In genomic region chr16:22369221-22369811, GRCh38 we compare ENCODE assay signal across 9 cellular contexts. TPM values are rescaled to one million over a fixed set of nuclear protein-coding genes. Genes with fewer than 3 reads are reported as not detected.
A peak's percentile ranks its signal among the peaks of the same experiment; 100 is the strongest.
DNase-seq lines count a peak whose midpoint lies in the region; ATAC-seq and TF ChIP-seq lines count a peak whose summit lies in the region.
"Had no signal": no experiment of that assay in that cellular context is flagged by ENCODE, and none has a peak within 500 bp of the region (broad histone marks: within the 10 kb centered on the region; RNA-seq: fewer than 3 reads in every experiment).

No MANE protein-coding gene starts in this region.

- DNase-seq in activated naive CD8-positive, alpha-beta T cell treated with anti-CD3 and anti-CD28 coated beads, Interleukin-2, amount 50 U/mL, for 24 hours: no peak
- DNase-seq in lower lobe of right lung (no peak), NCI-H82 treated with DMSO at 0.1 percent for 48 hours (lab: John Stamatoyannopoulos, UW; ENCODE audit: unreplicated experiment) (no peak), GM10266 (ENCODE audit: extremely low spot score) (no peak), NCI-H1436 (lab: John Stamatoyannopoulos, UW) (no peak)

- H3K27ac ChIP-seq in C4-2B: peak overlapping the region; percentile 18; the same call in 1 of the 2 replicates
- H3K27ac ChIP-seq in HUES48 (ENCODE audit: low read depth, low read length): peak overlapping the region; percentile 70
- H3K27ac ChIP-seq in lower lobe of right lung: peak overlapping the region; percentile 40
- H3K27ac ChIP-seq: ovary had no signal

- H3K36me3 ChIP-seq in HUES48 (ENCODE audit: control insufficient read depth, insufficient read depth, low read length) (peaks cover 36% of the 10 kb centered on the region), lower lobe of right lung (peaks cover 8% of the 10 kb centered on the region)
- H3K36me3 ChIP-seq: ovary had no signal

- TF ChIP-seq CTCF in C4-2B (conservative IDR thresholded peaks at IDR 0.05): no peak
- TF ChIP-seq CTCF in lower lobe of right lung (IDR thresholded peaks at IDR 0.05): no peak
- no peak for TF ChIP-seq CTCF in GM10266 (IDR thresholded peaks at IDR 0.05; ENCODE audit: control insufficient read depth, insufficient read depth, low read depth, missing control alignments)

- intact Hi-C loops in lower lobe of right lung (cut with DNase I): no loop called here

- peaks cover 4% of the 10 kb centered on the region for H3K9me3 Mint-ChIP-seq in activated naive CD8-positive, alpha-beta T cell treated with anti-CD3 and anti-CD28 coated beads, Interleukin-2, amount 50 U/mL, for 24 hours

- peaks cover 79% of the 10 kb centered on the region for H3K4me1 Mint-ChIP-seq in activated naive CD8-positive, alpha-beta T cell treated with anti-CD3 and anti-CD28 coated beads, Interleukin-2, amount 50 U/mL, for 24 hours

- H3K27me3 Mint-ChIP-seq in activated naive CD8-positive, alpha-beta T cell treated with anti-CD3 and anti-CD28 coated beads, Interleukin-2, amount 50 U/mL, for 24 hours: no peaks in the 10 kb centered on the region

- H3K27ac Mint-ChIP-seq in activated naive CD8-positive, alpha-beta T cell treated with anti-CD3 and anti-CD28 coated beads, Interleukin-2, amount 50 U/mL, for 24 hours: peak overlapping the region; percentile 70

- H3K9me3 ChIP-seq in HUES48 (ENCODE audit: control insufficient read depth, insufficient read depth, low read length): no peaks in the 10 kb centered on the region
- H3K9me3 ChIP-seq in lower lobe of right lung: no peaks in the 10 kb centered on the region
- H3K9me3 ChIP-seq: ovary had no signal

- H3K36me3 Mint-ChIP-seq in activated naive CD8-positive, alpha-beta T cell treated with anti-CD3 and anti-CD28 coated beads, Interleukin-2, amount 50 U/mL, for 24 hours (ENCODE audit: low read depth): peaks cover 42% of the 10 kb centered on the region

- H3K27me3 ChIP-seq in HUES48 (ENCODE audit: control insufficient read depth, insufficient read depth, low read length) (no peaks in the 10 kb centered on the region), lower lobe of right lung (ENCODE audit: low read depth) (no peaks in the 10 kb centered on the region)
- H3K27me3 ChIP-seq: ovary had no signal

- H3K4me1 ChIP-seq in HUES48 (ENCODE audit: control insufficient read depth, insufficient read depth, low read length) (peaks cover 30% of the 10 kb centered on the region), lower lobe of right lung (peaks cover 52% of the 10 kb centered on the region)

- H3K9ac ChIP-seq in HUES48 (ENCODE audit: low read depth, low read length): no peak overlapping the region

- ATAC-seq in activated naive CD8-positive, alpha-beta T cell treated with anti-CD3 and anti-CD28 coated beads, Interleukin-2, amount 50 U/mL, for 24 hours: no peak
- ATAC-seq in lower lobe of right lung (no peak), GM18511 (IDR thresholded peaks at IDR 0.05; ENCODE audit: unreplicated experiment) (no peak)

- H3K4me3 Mint-ChIP-seq in activated naive CD8-positive, alpha-beta T cell treated with anti-CD3 and anti-CD28 coated beads, Interleukin-2, amount 50 U/mL, for 24 hours: no peak overlapping the region

- H3K4me3 ChIP-seq in HUES48 (ENCODE audit: low read depth, low read length) (no peak overlapping the region), lower lobe of right lung (no peak overlapping the region)
- H3K4me3 ChIP-seq: ovary had no signal

RNA-seq across cellular contexts. Expression of gene CDR2, which starts 5.1 kb away (rescaled TPM):
- total RNA-seq in lower lobe of right lung: 16.2 TPM

Comparison
In these comparisons a context has a peak if more than half of its experiments do, and no peak if none do; other contexts are left out.
1. H3K27ac ChIP-seq: peak in every context shown above with its lines; median percentile 70 in HUES48; 40 in lower lobe of right lung; 18 in C4-2B.